10 cellular contexts compared by ENCODE assay signal in genomic region chr14:36315159-36315853, GRCh38. TPM values are rescaled to one million over a fixed set of nuclear protein-coding genes. Genes with fewer than 3 reads are reported as not detected.
DNase-seq lines count a peak whose midpoint lies in the region; ATAC-seq, FAIRE-seq and TF ChIP-seq lines count a peak whose summit lies in the region.
"Had no signal": no experiment of that assay in that cellular context is flagged by ENCODE, and none has a peak within 500 bp of the region (broad histone marks: within the 10 kb centered on the region; RNA-seq: fewer than 3 reads in every experiment).

No MANE protein-coding gene starts in this region.

- H3K27ac ChIP-seq in GM12878 (ENCODE audit: control insufficient read depth, insufficient read depth) (peak overlapping the region; percentile 43; the same call in 1 of the 2 replicates), right atrium auricular region (no peak overlapping the region)
- H3K27ac ChIP-seq: testis had no signal

- SMC1A ChIA-PET in GM12878 (lab: Charles Lee; ENCODE audit: uncharacterized antibody, unreplicated experiment): interaction anchor here (0.7 to 1.5 kb wide), 4 partner anchors 13 to 456 kb away, joined by 3 to 6 read pairs (median 5); no protein-coding TSS in a partner anchor

- FAIRE-seq in GM12892 (lab: Jason Lieb, UNC) (peak; percentile 65), GM12878 (lab: Jason Lieb, UNC) (no peak), HTR-8/SVneo (lab: Jason Lieb, UNC) (no peak)

- no TSS peak for BruUV-seq in GM12878 (replicated peaks; lab: Mats Ljungman, UMichigan)

- H3K36me3 ChIP-seq in GM12878 (ENCODE audit: control insufficient read depth in 2 of 2, insufficient read depth in 2 of 2, low read length in 1 of 2): peaks cover 0 to 10% of the 10 kb centered on the region in 2 experiments; a peak in 2 of 4 replicates
- peaks cover 14% of the 10 kb centered on the region for H3K36me3 ChIP-seq in right atrium auricular region

- H3K9me3 ChIP-seq in GM12878 (replicated peaks; ENCODE audit: control insufficient read depth, insufficient read depth, low read length): no peaks in the 10 kb centered on the region
- H3K9me3 ChIP-seq in right atrium auricular region: no peaks in the 10 kb centered on the region
- H3K9me3 ChIP-seq: testis had no signal

- H3K4me1 ChIP-seq in GM12878 (ENCODE audit: control insufficient read depth, insufficient read depth, low read length) (no peaks in the 10 kb centered on the region), right atrium auricular region (peaks cover 0 to 4% of the 10 kb centered on the region in 2 donors)

- no peaks in the 10 kb centered on the region for H4K20me1 ChIP-seq in GM12878 (ENCODE audit: control insufficient read depth, insufficient read depth)

- intact Hi-C loops in GM12878 (cut with micrococcal nuclease; ENCODE audit: unreplicated experiment): no loop called here

- ATAC-seq in GM19463 (IDR thresholded peaks at IDR 0.05; ENCODE audit: unreplicated experiment) (peak; percentile 75), HG03460 (IDR thresholded peaks at IDR 0.05; ENCODE audit: unreplicated experiment) (peak; percentile 43), GM12878 (peak; percentile 74)
- ATAC-seq: naive thymus-derived CD4-positive, alpha-beta T cell had no signal

- no peak for DNase-seq in GM12892 (ENCODE audit: insufficient read length)
- peak; percentile 7 for DNase-seq in GM12878 (ENCODE audit: low read depth, low spot score)
- no peak for DNase-seq in right atrium auricular region (ENCODE audit: low spot score)
- no peak for DNase-seq in HTR-8/SVneo (ENCODE audit: insufficient read length, low spot score)
- DNase-seq in SHP77 (lab: John Stamatoyannopoulos, UW): no peak
- no peak for DNase-seq in UCSD-AML1 (lab: John Stamatoyannopoulos, UW; ENCODE audit: unreplicated experiment)
- DNase-seq: naive thymus-derived CD4-positive, alpha-beta T cell; testis had no signal

- no peak overlapping the region for H2AFZ ChIP-seq in GM12878 (ENCODE audit: control insufficient read depth, low read depth, low read length)

- 13% methylated on average over 3 of the region's 3 CpGs for WGBS in GM12878 (ENCODE audit: insufficient coverage, insufficient replicate concordance, low lambda C conversion rate, missing lambda C conversion rate)

- peak overlapping the region; percentile 59 for H3K4me2 ChIP-seq in GM12878 (ENCODE audit: control insufficient read depth, insufficient read depth)

- TF ChIP-seq EP300 in GM12878 (IDR thresholded peaks at IDR 0.05; ENCODE audit: borderline replicate concordance in 1 of 2, control insufficient read depth in 1 of 2, low read depth in 2 of 2, low read length in 2 of 2): no peak; a peak in 1 of 4 replicates

- TF ChIP-seq CTCF in GM12878 (IDR thresholded peaks at IDR 0.05 in 2 of 3, conservative IDR thresholded peaks at IDR 0.05 in 1 of 3; ENCODE audit: control insufficient read depth in 2 of 3, extremely low read depth in 1 of 3, insufficient read depth in 1 of 3, low read depth in 3 of 3, low read length in 3 of 3): no peak
- no peak for TF ChIP-seq CTCF in right atrium auricular region (IDR thresholded peaks at IDR 0.05)

- CTCF ChIA-PET in GM12878 (lab: Yijun Ruan, JAX): interaction anchor here (0.8 to 1.9 kb wide), 2 partner anchors 238 to 245 kb away, joined by 3 to 6 read pairs; no protein-coding TSS in a partner anchor

- H3K4me3 ChIP-seq in GM12878 (no peak overlapping the region), right atrium auricular region (no peak overlapping the region)
- H3K4me3 ChIP-seq: testis had no signal

- in situ Hi-C loops in GM12878 (cut with MboI): no loop called here

- H3K79me2 ChIP-seq in GM12878 (ENCODE audit: control insufficient read depth, insufficient read depth, low read length): peaks cover 49% of the 10 kb centered on the region

- no peak for TF ChIP-seq RAD21 in GM12878 (IDR thresholded peaks at IDR 0.05; ENCODE audit: insufficient read depth, low read depth, low read length)

- H3K27me3 ChIP-seq in GM12878 (replicated peaks in 1 of 2; ENCODE audit: control insufficient read depth in 2 of 2, insufficient read depth in 2 of 2, low read length in 1 of 2) (no peaks in the 10 kb centered on the region), right atrium auricular region (no peaks in the 10 kb centered on the region)
- H3K27me3 ChIP-seq: testis had no signal

- peak overlapping the region; percentile 13; the same call in 1 of the 2 replicates for H3K9ac ChIP-seq in GM12878 (ENCODE audit: control insufficient read depth, insufficient read depth, low read length)

- POLR2A ChIA-PET in GM12878 (lab: Charles Lee): no interaction called here

- RAD21 ChIA-PET in GM12878 (lab: Charles Lee; ENCODE audit: unreplicated experiment): no interaction called here

- TF ChIP-seq POLR2A in GM12892 (IDR thresholded peaks at IDR 0.05; ENCODE audit: low read depth, low read length) (no peak), GM12878 (IDR thresholded peaks at IDR 0.05; ENCODE audit: low read depth, low read length) (no peak)

TF ChIP-seq in GM12878, 131 proteins besides CTCF, POLR2A, EP300 and RAD21 (continues in another document):
- TF ChIP-seq ATF7 (IDR thresholded peaks at IDR 0.05; ENCODE audit: low read depth) (peak; percentile 37; the same call in 1 of the 2 replicates), MTA2 (IDR thresholded peaks at IDR 0.05; ENCODE audit: low read depth) (peak; percentile 52), IRF4 (IDR thresholded peaks at IDR 0.05; ENCODE audit: low read depth, low read length) (no peak), HDGF (IDR thresholded peaks at IDR 0.05) (no peak), BCL3 (IDR thresholded peaks at IDR 0.05; ENCODE audit: borderline replicate concordance, insufficient read depth, low read depth, low read length, poor library complexity, severe bottlenecking) (peak; percentile 59), TAF1 (IDR thresholded peaks at IDR 0.05; ENCODE audit: borderline replicate concordance, low read depth, low read length) (no peak), PML (IDR thresholded peaks at IDR 0.05; ENCODE audit: low read length) (no peak), MXI1 (IDR thresholded peaks at IDR 0.05; ENCODE audit: low read depth, low read length) (0 out of 2 replicates have a peak, but pooled peaks have one; percentile 14), RUNX3 (IDR thresholded peaks at IDR 0.05; ENCODE audit: low read length) (peak; percentile 53), CBX5 (IDR thresholded peaks at IDR 0.05; ENCODE audit: low read depth) (no peak), ZSCAN29 (IDR thresholded peaks at IDR 0.05) (no peak), NR2F1 (conservative IDR thresholded peaks at IDR 0.05) (peak; percentile 48), TARDBP (IDR thresholded peaks at IDR 0.05; ENCODE audit: borderline replicate concordance) (no peak), RELA (IDR thresholded peaks at IDR 0.05; ENCODE audit: borderline replicate concordance, partially characterized antibody) (no peak), YY1 (IDR thresholded peaks at IDR 0.05; ENCODE audit: low read depth, low read length) (no peak), IKZF2 (IDR thresholded peaks at IDR 0.05) (no peak), RFX5 (IDR thresholded peaks at IDR 0.05; ENCODE audit: low read depth, low read length) (no peak), IKZF1 (conservative IDR thresholded peaks at IDR 0.05) (no peak), RAD51 (IDR thresholded peaks at IDR 0.05) (no peak), IRF5 (IDR thresholded peaks at IDR 0.05; ENCODE audit: borderline replicate concordance) (no peak)

RNA-seq across cellular contexts. Expression of gene MBIP, which starts 5.1 kb away (rescaled TPM):
- 27.7 TPM for polyA plus RNA-seq in GM12892 (2012; ENCODE audit: missing spikeins)
- total RNA-seq in GM12878 (2013; cell fraction: nucleolus; rRNA removed): 41.6 and 43.2 TPM in 2 replicates
- 8.1 and 9.0 TPM in 2 replicates for total RNA-seq in GM12878 (2014; rRNA removed)
- 17.4 and 20.1 TPM in 2 replicates for total RNA-seq in GM12878 (2014; rRNA removed; fragmentation: Illumina TruSeq; extraction: Trizol)
- 17.5 and 21.5 TPM in 2 replicates for total RNA-seq in GM12878 (2021)
- 10.4 TPM for polyA plus RNA-seq in GM12878 (2011; ENCODE audit: low read depth)
- polyA plus RNA-seq in GM12878 (2011; rRNA removed): 33.7 and 56.7 TPM in 2 replicates
- polyA plus RNA-seq in GM12878 (2011; cell fraction: cytosol; rRNA removed): 12.8 and 14.7 TPM in 2 replicates
- 21.7 and 30.6 TPM in 2 replicates for polyA plus RNA-seq in GM12878 (2011; cell fraction: nucleus; rRNA removed)
- polyA plus RNA-seq in GM12878 (2012): 20.7 and 21.4 TPM in 2 replicates
- polyA plus RNA-seq in GM12878 (2014; fragmentation: Illumina TruSeq; extraction: Trizol): 36.4 and 46.9 TPM in 2 replicates
- polyA plus RNA-seq in GM12878 (2014; fragmentation: Nextera tagmentation; extraction: Ambion mirVana): 10 to 100 TPM; 31.3 to 43.5 TPM
- polyA plus RNA-seq in GM12878 (2014; rRNA removed): 19.2 and 21.6 TPM in 2 replicates
- 10 to 100 TPM; 33.0 to 35.8 TPM for polyA plus RNA-seq in GM12878 (2016; fragmentation: Nextera tagmentation; extraction: Ambion mirVana)
- 17.1 and 23.0 TPM in 2 replicates for polyA minus RNA-seq in GM12878 (2011; rRNA and poly(A)+ RNA removed)
- 7.6 and 9.1 TPM in 2 replicates for polyA minus RNA-seq in GM12878 (2011; cell fraction: cytosol; rRNA and poly(A)+ RNA removed)
- polyA minus RNA-seq in GM12878 (2011; cell fraction: nucleus; rRNA and poly(A)+ RNA removed): 29.9 and 30.5 TPM in 2 replicates
- total RNA-seq in right atrium auricular region: 10 to 100 TPM in 1 of 2 donors, 1 to 10 TPM in 1; 4.5 to 10.1 TPM
